ENCODE assay signal across 3 cellular contexts in the genomic region with DNA sequence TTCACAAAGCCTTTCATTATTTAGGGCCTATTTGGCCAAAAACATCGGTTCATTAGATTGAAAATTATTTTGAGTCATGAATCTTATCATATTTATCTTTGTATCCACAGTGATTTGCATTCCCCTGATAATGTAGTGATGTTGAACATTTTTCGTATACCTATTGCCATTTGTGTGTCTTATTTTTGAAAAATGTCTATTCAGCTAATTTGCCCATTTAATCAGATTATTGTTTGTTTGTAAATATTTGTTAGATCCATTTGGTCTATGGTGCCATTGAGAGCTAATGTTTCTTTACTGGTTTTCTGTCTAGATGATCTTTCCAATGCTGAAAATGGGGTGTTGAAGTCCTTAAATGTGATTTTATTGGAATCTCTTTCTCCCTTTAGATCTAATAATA.
A peak's percentile ranks its signal among the peaks of the same experiment; 100 is the strongest.
TF ChIP-seq lines count a peak whose summit lies in the region.

No MANE protein-coding gene starts in this region.

TF ChIP-seq in A549, 52 proteins besides CTCF, POLR2A, EP300 and RAD21:
- TF ChIP-seq RCOR1 (IDR thresholded peaks at IDR 0.05; ENCODE audit: low read depth, low read length) (no peak), MAZ (IDR thresholded peaks at IDR 0.05; ENCODE audit: borderline replicate concordance, low read depth, low read length) (no peak), MAFK (IDR thresholded peaks at IDR 0.05; ENCODE audit: partially characterized antibody) (peak; percentile 91)

TF ChIP-seq in IMR-90, 13 proteins besides CTCF, POLR2A, EP300 and RAD21:
- TF ChIP-seq MAFK (IDR thresholded peaks at IDR 0.05; ENCODE audit: low read depth, low read length) (peak; percentile 91), ELK1 (IDR thresholded peaks at IDR 0.05; ENCODE audit: borderline replicate concordance, low read depth, low read length) (no peak)

TF ChIP-seq in H1, 55 proteins besides CTCF, POLR2A, EP300 and RAD21:
- TF ChIP-seq YY1 (IDR thresholded peaks at IDR 0.05; ENCODE audit: low read depth, low read length) (no peak), MAFK (IDR thresholded peaks at IDR 0.05; ENCODE audit: low read depth, low read length) (peak; percentile 41; the same call in 1 of the 2 replicates), CEBPB (IDR thresholded peaks at IDR 0.05; ENCODE audit: low read depth, low read length) (no peak), BACH1 (IDR thresholded peaks at IDR 0.05; ENCODE audit: low read length) (no peak), SIRT6 (IDR thresholded peaks at IDR 0.05; ENCODE audit: low read length) (no peak), JUND (IDR thresholded peaks at IDR 0.05; ENCODE audit: low read length) (no peak), SRF (IDR thresholded peaks at IDR 0.05; ENCODE audit: low read depth, low read length) (no peak)
